Comparison of ENCODE assay signal across 36 cellular contexts in genomic region chr3:82236257-82236656, GRCh38.
"Had no signal": no experiment of that assay in that cellular context is flagged by ENCODE, and none has a peak within 500 bp of the region (broad histone marks: within the 10 kb centered on the region; RNA-seq: fewer than 3 reads in every experiment).

No MANE protein-coding gene starts in this region.

- H3K9me3 Mint-ChIP-seq: activated CD4-positive, alpha-beta memory T cell treated with anti-CD3 and anti-CD28 coated beads, Interleukin-2, amount 10 ng/mL, durations not matched to agents 7 days and 5 days; activated T-helper 17 cell treated with anti-CD3 and anti-CD28 coated beads, Interleukin-2, amount 50 U/mL, for 72 hours had no signal

- H3K9me3 ChIP-seq: SJSA1 had no signal

- ATAC-seq: activated CD8-positive, alpha-beta memory T cell treated with anti-CD3 and anti-CD28 coated beads, Interleukin-2, amount 10 ng/mL, durations not matched to agents 7 days and 5 days; activated T-helper 17 cell treated with anti-CD3 and anti-CD28 coated beads, Interleukin-2, amount 50 U/mL, for 72 hours; Panc1; SK-N-SH treated with all-trans-retinoic acid at 6 μM for 48 hours had no signal

- H3K4me3 Mint-ChIP-seq: activated CD4-positive, alpha-beta memory T cell treated with anti-CD3 and anti-CD28 coated beads, Interleukin-2, amount 10 ng/mL, durations not matched to agents 7 days and 5 days; activated CD8-positive, alpha-beta memory T cell treated with anti-CD3 and anti-CD28 coated beads, Interleukin-2, amount 10 ng/mL, durations not matched to agents 7 days and 5 days; activated naive CD8-positive, alpha-beta T cell treated with anti-CD3 and anti-CD28 coated beads for 36 hours; activated T-helper 17 cell treated with anti-CD3 and anti-CD28 coated beads, Interleukin-2, amount 50 U/mL, for 72 hours had no signal

- H3K36me3 Mint-ChIP-seq: activated CD8-positive, alpha-beta memory T cell treated with anti-CD3 and anti-CD28 coated beads, Interleukin-2, amount 10 ng/mL, durations not matched to agents 7 days and 5 days; activated naive CD8-positive, alpha-beta T cell treated with anti-CD3 and anti-CD28 coated beads for 36 hours had no signal

- H3K4me1 Mint-ChIP-seq: activated CD4-positive, alpha-beta memory T cell treated with anti-CD3 and anti-CD28 coated beads, Interleukin-2, amount 10 ng/mL, durations not matched to agents 7 days and 5 days; activated CD8-positive, alpha-beta memory T cell treated with anti-CD3 and anti-CD28 coated beads, Interleukin-2, amount 10 ng/mL, durations not matched to agents 7 days and 5 days; activated naive CD8-positive, alpha-beta T cell treated with anti-CD3 and anti-CD28 coated beads for 36 hours; activated T-helper 17 cell treated with anti-CD3 and anti-CD28 coated beads, Interleukin-2, amount 50 U/mL, for 72 hours had no signal

- H3K36me3 ChIP-seq: brain microvascular endothelial cell, SJSA1, WERI-Rb-1 had no signal

- H3K4me1 ChIP-seq: SJSA1 had no signal

- H3K27ac ChIP-seq: brain microvascular endothelial cell, SJSA1, WERI-Rb-1 had no signal

- DNase-seq: activated CD4-positive, alpha-beta memory T cell treated with anti-CD3 and anti-CD28 coated beads, Interleukin-2, amount 10 ng/mL, durations not matched to agents 7 days and 5 days; activated CD4-positive, alpha-beta T cell treated with anti-CD3 and anti-CD28 coated beads for 1 hour; activated CD4-positive, alpha-beta T cell treated with anti-CD3 and anti-CD28 coated beads for 48 hours; activated CD4-positive, CD25-positive, alpha-beta regulatory T cell; activated CD8-positive, alpha-beta memory T cell treated with anti-CD3 and anti-CD28 coated beads for 24 hours; activated CD8-positive, alpha-beta memory T cell treated with anti-CD3 and anti-CD28 coated beads, Interleukin-2, amount 10 ng/mL, durations not matched to agents 7 days and 5 days; activated CD8-positive, alpha-beta memory T cell treated with anti-CD3 and anti-CD28 coated beads, Interleukin-2, amount 50 U/mL, for 48 hours; activated effector memory CD4-positive, alpha-beta T cell treated with anti-CD3 and anti-CD28 coated beads, Interleukin-2, amount 50 U/mL, for 16 hours; activated naive CD4-positive, alpha-beta T cell; activated naive CD4-positive, alpha-beta T cell treated with anti-CD3 and anti-CD28 coated beads, Interleukin-2, amount 50 U/mL, for 16 hours; activated naive CD8-positive, alpha-beta T cell treated with anti-CD3 and anti-CD28 coated beads for 36 hours; activated T-cell treated with anti-CD3 and anti-CD28 coated beads, Interleukin-2, amount 50 U/mL, for 48 hours; amniotic stem cell; aorta; brain microvascular endothelial cell; central memory CD4-positive, alpha-beta T cell; Karpas-422; KBM-7; NCI-H1105; NCI-H1436; NCI-H187; NCI-H2029 treated with DMSO at 0.1 percent for 48 hours; NCI-H2171 treated with DMSO at 0.1 percent for 48 hours; NCI-H2227 treated with DMSO at 0.1 percent for 48 hours; NCI-H446; NCI-H510A treated with DMSO at 0.1 percent for 48 hours; NCI-H526 treated with DMSO at 0.1 percent for 48 hours; SHP77 treated with DMSO at 0.1 percent for 48 hours; SW 1271; T1000; WERI-Rb-1 had no signal

- FAIRE-seq: colon had no signal

- H3K27ac Mint-ChIP-seq: activated CD4-positive, alpha-beta memory T cell treated with anti-CD3 and anti-CD28 coated beads, Interleukin-2, amount 10 ng/mL, durations not matched to agents 7 days and 5 days; activated CD8-positive, alpha-beta memory T cell treated with anti-CD3 and anti-CD28 coated beads, Interleukin-2, amount 10 ng/mL, durations not matched to agents 7 days and 5 days; activated naive CD8-positive, alpha-beta T cell treated with anti-CD3 and anti-CD28 coated beads for 36 hours; activated T-helper 17 cell treated with anti-CD3 and anti-CD28 coated beads, Interleukin-2, amount 50 U/mL, for 72 hours had no signal

- H3K4me3 ChIP-seq: SJSA1 had no signal

- H3K27me3 ChIP-seq: brain microvascular endothelial cell, SJSA1 had no signal

- H3K27me3 Mint-ChIP-seq: activated CD4-positive, alpha-beta memory T cell treated with anti-CD3 and anti-CD28 coated beads, Interleukin-2, amount 10 ng/mL, durations not matched to agents 7 days and 5 days; activated CD8-positive, alpha-beta memory T cell treated with anti-CD3 and anti-CD28 coated beads, Interleukin-2, amount 10 ng/mL, durations not matched to agents 7 days and 5 days; activated naive CD8-positive, alpha-beta T cell treated with anti-CD3 and anti-CD28 coated beads for 36 hours; activated T-helper 17 cell treated with anti-CD3 and anti-CD28 coated beads, Interleukin-2, amount 50 U/mL, for 72 hours had no signal
